Comparison of ENCODE assay signal across 8 cellular contexts in genomic region chr12:6230321-6231110, GRCh38. TPM values are rescaled to one million over a fixed set of nuclear protein-coding genes. Genes with fewer than 3 reads are reported as not detected.
DNase-seq lines count a peak whose midpoint lies in the region; ATAC-seq lines count a peak whose summit lies in the region.

No MANE protein-coding gene starts in this region.

- peaks cover 0 to 2% (median 0%) of the 10 kb centered on the region in 5 donors for H3K27me3 Mint-ChIP-seq in naive thymus-derived CD8-positive, alpha-beta T cell

- peak overlapping the region; percentile 91 to 99 (median 94) for H3K27ac Mint-ChIP-seq in naive thymus-derived CD8-positive, alpha-beta T cell

- DNase-seq in NAMALWA (ENCODE audit: low spot score) (peak; percentile 92), NCI-H2171 treated with DMSO at 0.1 percent for 48 hours (lab: John Stamatoyannopoulos, UW) (no peak), NCI-H1694 treated with DMSO at 0.1 percent for 48 hours (lab: John Stamatoyannopoulos, UW) (no peak)
- peak; percentile 49 to 55 for DNase-seq in activated CD8-positive, alpha-beta memory T cell treated with anti-CD3 and anti-CD28 coated beads for 4 hours (ENCODE audit: low read depth in 2 of 2)
- peak; percentile 44 for DNase-seq in effector CD8-positive, alpha-beta T cell (lab: John Stamatoyannopoulos, UW)
- peak; percentile 35 to 87 (median 74) for DNase-seq in naive thymus-derived CD8-positive, alpha-beta T cell
- DNase-seq in stimulated activated naive CD4-positive, alpha-beta T cell treated with Interleukin-2 at 50 U/mL for 16 hours (lab: John Stamatoyannopoulos, UW): peak; percentile 60

- H3K9me3 Mint-ChIP-seq in naive thymus-derived CD8-positive, alpha-beta T cell: no peaks in the 10 kb centered on the region

- ATAC-seq in GM19452 (IDR thresholded peaks at IDR 0.05; ENCODE audit: unreplicated experiment): peak; percentile 85
- peak; percentile 96 to 98 for ATAC-seq in naive thymus-derived CD8-positive, alpha-beta T cell

- peaks cover 22 to 49% (median 43%) of the 10 kb centered on the region in 4 donors for H3K4me1 Mint-ChIP-seq in naive thymus-derived CD8-positive, alpha-beta T cell

- H3K36me3 Mint-ChIP-seq in naive thymus-derived CD8-positive, alpha-beta T cell: no peaks in the 10 kb centered on the region

- POLR2A ChIA-PET in naive thymus-derived CD8-positive, alpha-beta T cell (lab: Charles Lee): interaction anchor here (0.6 to 2.6 kb wide), 9 partner anchors 9 to 1737 kb away, joined by 3 to 10 read pairs (median 3); partner anchors contain the start of gene CD9

- H3K4me3 Mint-ChIP-seq in naive thymus-derived CD8-positive, alpha-beta T cell: peak overlapping the region; percentile 23 to 83 (median 73)

RNA-seq across cellular contexts. Expression of gene CD9, which starts 30.3 kb away (rescaled TPM):
- 10 to 100 TPM in 1 of 2 experiments, 1 to 10 TPM in 1; 7.9 to 11.7 TPM for total RNA-seq in naive thymus-derived CD8-positive, alpha-beta T cell
- 10 to 100 TPM; 23.4 to 43.4 (median 41.7) TPM for polyA plus RNA-seq in naive thymus-derived CD8-positive, alpha-beta T cell

Comparison
In these comparisons a context has a peak if more than half of its experiments do, and no peak if none do; other contexts are left out.
1. DNase-seq: peak in NAMALWA (single experiment), activated CD8-positive, alpha-beta memory T cell treated with anti-CD3 and anti-CD28 coated beads for 4 hours (2 of 2), effector CD8-positive, alpha-beta T cell (single experiment), naive thymus-derived CD8-positive, alpha-beta T cell (10 of 10) and stimulated activated naive CD4-positive, alpha-beta T cell treated with Interleukin-2 at 50 U/mL for 16 hours (single experiment); none in NCI-H2171 treated with DMSO at 0.1 percent for 48 hours (single experiment) and NCI-H1694 treated with DMSO at 0.1 percent for 48 hours (single experiment).